10 cellular contexts compared by ENCODE assay signal in genomic region chr3:158508481-158508880, GRCh38.
"Had no signal": no experiment of that assay in that cellular context is flagged by ENCODE, and none has a peak within 500 bp of the region (broad histone marks: within the 10 kb centered on the region; RNA-seq: fewer than 3 reads in every experiment).

No MANE protein-coding gene starts in this region.

- H3K27ac ChIP-seq: gastroesophageal sphincter, left ventricle myocardium inferior, pancreas, testis had no signal

- ATAC-seq: esophagus mucosa; gastroesophageal sphincter; pancreas; stimulated activated naive CD8-positive, alpha-beta T cell treated with anti-CD3 and anti-CD28 coated beads, Interleukin-15, amount 100 ng/mL, for 72 hours had no signal

- DNase-seq: activated CD4-positive, CD25-positive, alpha-beta regulatory T cell; amniotic stem cell; left ventricle myocardium inferior; mesendoderm; pancreas; stimulated activated CD4-positive, alpha-beta T cell treated with anti-CD3 and anti-CD28 coated beads, Interleukin-4, amount 100 ng/mL, for 24 hours; stimulated activated naive CD8-positive, alpha-beta T cell treated with anti-CD3 and anti-CD28 coated beads, Interleukin-15, amount 100 ng/mL, for 72 hours; testis had no signal

- H3K36me3 ChIP-seq: gastroesophageal sphincter, left ventricle myocardium inferior, pancreas had no signal

- H3K4me1 ChIP-seq: gastroesophageal sphincter, pancreas, testis had no signal

- H3K4me3 ChIP-seq: gastroesophageal sphincter, left ventricle myocardium inferior, pancreas, testis had no signal

- H3K9me3 ChIP-seq: gastroesophageal sphincter, pancreas, testis had no signal

- H3K27me3 ChIP-seq: gastroesophageal sphincter, pancreas, testis had no signal
